Comparison of ENCODE assay signal across 1 cellular context in the genomic region with DNA sequence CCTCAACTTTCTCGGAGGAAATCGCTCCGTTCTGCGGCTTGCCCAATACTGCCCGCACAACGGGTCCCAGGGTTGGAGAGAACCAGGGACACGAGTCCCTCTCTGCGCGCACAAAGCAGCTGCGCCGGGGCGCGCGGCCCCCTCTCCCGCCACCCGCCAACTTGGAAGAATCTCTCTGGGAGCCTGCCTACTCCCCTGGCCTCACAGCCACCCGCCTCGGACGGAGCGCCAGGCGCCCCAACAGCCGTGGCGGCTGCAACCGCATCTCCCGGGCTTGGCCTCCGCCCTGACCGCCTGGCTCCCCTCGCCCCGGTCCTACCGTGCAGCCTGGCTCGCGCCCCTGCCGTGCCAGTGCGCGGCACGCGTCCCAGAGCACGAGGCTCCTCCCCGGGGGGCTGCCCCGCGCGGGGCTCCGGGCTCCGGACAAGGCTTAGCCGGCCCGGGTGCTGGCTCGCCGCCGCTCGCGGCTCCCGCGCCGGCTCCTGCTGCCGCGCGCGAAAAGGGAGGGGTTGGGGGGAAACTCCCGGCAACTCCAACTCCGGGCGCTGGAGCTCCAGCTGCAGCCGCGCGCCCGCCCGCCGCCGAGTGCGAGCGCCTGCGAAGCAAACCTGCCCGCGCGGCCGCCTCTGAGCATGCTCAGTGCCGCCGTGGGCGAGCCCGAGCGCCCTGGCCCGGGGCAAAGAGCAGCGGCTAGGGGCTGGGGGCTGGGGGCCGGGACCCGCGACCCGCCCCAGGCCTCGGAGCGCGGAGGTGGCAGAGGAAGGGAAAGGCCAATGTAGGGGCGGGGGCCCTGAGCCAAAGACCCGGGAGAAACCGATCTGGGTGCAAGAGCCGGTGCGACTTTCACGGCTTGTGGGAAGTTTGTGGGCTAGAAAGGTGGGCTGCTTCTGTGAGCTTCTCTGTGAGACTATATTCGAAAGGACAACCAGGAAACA.
TF ChIP-seq lines count a peak whose summit lies in the region.

TSS of gene STXBP6 (minus strand) at position 589 of the 935 bp plus-strand sequence. CDS start 75,329 bp downstream, outside the sequence.

TF ChIP-seq in HepG2, 621 proteins besides CTCF, POLR2A, EP300 and RAD21 (continued from another document and continues in another):
- TF ChIP-seq FUBP1 (CRISPR knock-in tag; IDR thresholded peaks at IDR 0.05; ENCODE audit: borderline replicate concordance) (0 out of 2 replicates have a peak, but pooled peaks have one; percentile 34), ZBTB38 (CRISPR knock-in tag; IDR thresholded peaks at IDR 0.05) (0 out of 2 replicates have a peak, but pooled peaks have one; percentile 51), ZNF563 (CRISPR knock-in tag; IDR thresholded peaks at IDR 0.05) (peak; percentile 99), ZNF83 (CRISPR knock-in tag; IDR thresholded peaks at IDR 0.05; ENCODE audit: borderline replicate concordance) (0 out of 2 replicates have a peak, but pooled peaks have one; percentile 57), GTF2F1 (IDR thresholded peaks at IDR 0.05; ENCODE audit: low read length) (no peak), NCOA1 (CRISPR knock-in tag; IDR thresholded peaks at IDR 0.05) (peak; percentile 78; the same call in 1 of the 2 replicates), ZNF616 (CRISPR knock-in tag; IDR thresholded peaks at IDR 0.05; ENCODE audit: low read depth) (peak; percentile 97), JUND (CRISPR knock-in tag; IDR thresholded peaks at IDR 0.05) (peak; percentile 46; the same call in 1 of the 2 replicates), ZSCAN9 (CRISPR knock-in tag; IDR thresholded peaks at IDR 0.05; ENCODE audit: borderline replicate concordance) (no peak; the same call in 1 of the 2 replicates), BRD4 (CRISPR knock-in tag; IDR thresholded peaks at IDR 0.05) (peak; percentile 32), RARG (CRISPR knock-in tag; IDR thresholded peaks at IDR 0.05; ENCODE audit: low read depth) (no peak), TMF1 (CRISPR knock-in tag; IDR thresholded peaks at IDR 0.05; ENCODE audit: low read depth) (peak; percentile 98), TEAD2 (CRISPR knock-in tag; IDR thresholded peaks at IDR 0.05) (peak; percentile 57), ARID2 (CRISPR knock-in tag; IDR thresholded peaks at IDR 0.05; ENCODE audit: borderline replicate concordance) (no peak), FOXK2 (IDR thresholded peaks at IDR 0.05) (no peak), ZNF703 (CRISPR knock-in tag; IDR thresholded peaks at IDR 0.05; ENCODE audit: borderline replicate concordance) (peak; percentile 96), ARHGAP35 (CRISPR knock-in tag; IDR thresholded peaks at IDR 0.05; ENCODE audit: borderline replicate concordance) (peak; percentile 69; the same call in 1 of the 2 replicates), SMAD1 (CRISPR knock-in tag; IDR thresholded peaks at IDR 0.05; ENCODE audit: borderline replicate concordance, low read depth) (no peak; the same call in 1 of the 2 replicates), MYPOP (CRISPR knock-in tag; IDR thresholded peaks at IDR 0.05) (peak; percentile 82; the same call in 1 of the 2 replicates), SP2 (CRISPR knock-in tag; IDR thresholded peaks at IDR 0.05) (no peak), ZNF788 (CRISPR knock-in tag; IDR thresholded peaks at IDR 0.05; ENCODE audit: borderline replicate concordance) (peak; percentile 84), ZNF280B (CRISPR knock-in tag; IDR thresholded peaks at IDR 0.05; ENCODE audit: borderline replicate concordance) (0 out of 2 replicates have a peak, but pooled peaks have one; percentile 33), BORCS8-MEF2B (CRISPR knock-in tag; IDR thresholded peaks at IDR 0.05) (peak; percentile 86), KLF15 (CRISPR knock-in tag; IDR thresholded peaks at IDR 0.05; ENCODE audit: borderline replicate concordance) (0 out of 2 replicates have a peak, but pooled peaks have one; percentile 48), PITX1 (CRISPR knock-in tag; IDR thresholded peaks at IDR 0.05) (peak; percentile 14; the same call in 1 of the 2 replicates), ATAD3A (CRISPR knock-in tag; IDR thresholded peaks at IDR 0.05) (peak; percentile 67; the same call in 1 of the 2 replicates), ZNF879 (CRISPR knock-in tag; IDR thresholded peaks at IDR 0.05) (peak; percentile 93; the same call in 1 of the 2 replicates), CC2D1A (CRISPR knock-in tag; IDR thresholded peaks at IDR 0.05) (no peak)
- TF ChIP-seq, protein P1, sequence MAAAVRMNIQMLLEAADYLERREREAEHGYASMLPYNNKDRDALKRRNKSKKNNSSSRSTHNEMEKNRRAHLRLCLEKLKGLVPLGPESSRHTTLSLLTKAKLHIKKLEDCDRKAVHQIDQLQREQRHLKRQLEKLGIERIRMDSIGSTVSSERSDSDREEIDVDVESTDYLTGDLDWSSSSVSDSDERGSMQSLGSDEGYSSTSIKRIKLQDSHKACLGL (CRISPR knock-in tag; IDR thresholded peaks at IDR 0.05) = peak; percentile 83; the same call in 1 of the 2 replicates
- TF ChIP-seq, protein P2, sequence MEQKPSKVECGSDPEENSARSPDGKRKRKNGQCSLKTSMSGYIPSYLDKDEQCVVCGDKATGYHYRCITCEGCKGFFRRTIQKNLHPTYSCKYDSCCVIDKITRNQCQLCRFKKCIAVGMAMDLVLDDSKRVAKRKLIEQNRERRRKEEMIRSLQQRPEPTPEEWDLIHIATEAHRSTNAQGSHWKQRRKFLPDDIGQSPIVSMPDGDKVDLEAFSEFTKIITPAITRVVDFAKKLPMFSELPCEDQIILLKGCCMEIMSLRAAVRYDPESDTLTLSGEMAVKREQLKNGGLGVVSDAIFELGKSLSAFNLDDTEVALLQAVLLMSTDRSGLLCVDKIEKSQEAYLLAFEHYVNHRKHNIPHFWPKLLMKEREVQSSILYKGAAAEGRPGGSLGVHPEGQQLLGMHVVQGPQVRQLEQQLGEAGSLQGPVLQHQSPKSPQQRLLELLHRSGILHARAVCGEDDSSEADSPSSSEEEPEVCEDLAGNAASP (CRISPR knock-in tag; IDR thresholded peaks at IDR 0.05; ENCODE audit: borderline replicate concordance) = peak; percentile 51; the same call in 1 of the 2 replicates
- TF ChIP-seq, protein P3, sequence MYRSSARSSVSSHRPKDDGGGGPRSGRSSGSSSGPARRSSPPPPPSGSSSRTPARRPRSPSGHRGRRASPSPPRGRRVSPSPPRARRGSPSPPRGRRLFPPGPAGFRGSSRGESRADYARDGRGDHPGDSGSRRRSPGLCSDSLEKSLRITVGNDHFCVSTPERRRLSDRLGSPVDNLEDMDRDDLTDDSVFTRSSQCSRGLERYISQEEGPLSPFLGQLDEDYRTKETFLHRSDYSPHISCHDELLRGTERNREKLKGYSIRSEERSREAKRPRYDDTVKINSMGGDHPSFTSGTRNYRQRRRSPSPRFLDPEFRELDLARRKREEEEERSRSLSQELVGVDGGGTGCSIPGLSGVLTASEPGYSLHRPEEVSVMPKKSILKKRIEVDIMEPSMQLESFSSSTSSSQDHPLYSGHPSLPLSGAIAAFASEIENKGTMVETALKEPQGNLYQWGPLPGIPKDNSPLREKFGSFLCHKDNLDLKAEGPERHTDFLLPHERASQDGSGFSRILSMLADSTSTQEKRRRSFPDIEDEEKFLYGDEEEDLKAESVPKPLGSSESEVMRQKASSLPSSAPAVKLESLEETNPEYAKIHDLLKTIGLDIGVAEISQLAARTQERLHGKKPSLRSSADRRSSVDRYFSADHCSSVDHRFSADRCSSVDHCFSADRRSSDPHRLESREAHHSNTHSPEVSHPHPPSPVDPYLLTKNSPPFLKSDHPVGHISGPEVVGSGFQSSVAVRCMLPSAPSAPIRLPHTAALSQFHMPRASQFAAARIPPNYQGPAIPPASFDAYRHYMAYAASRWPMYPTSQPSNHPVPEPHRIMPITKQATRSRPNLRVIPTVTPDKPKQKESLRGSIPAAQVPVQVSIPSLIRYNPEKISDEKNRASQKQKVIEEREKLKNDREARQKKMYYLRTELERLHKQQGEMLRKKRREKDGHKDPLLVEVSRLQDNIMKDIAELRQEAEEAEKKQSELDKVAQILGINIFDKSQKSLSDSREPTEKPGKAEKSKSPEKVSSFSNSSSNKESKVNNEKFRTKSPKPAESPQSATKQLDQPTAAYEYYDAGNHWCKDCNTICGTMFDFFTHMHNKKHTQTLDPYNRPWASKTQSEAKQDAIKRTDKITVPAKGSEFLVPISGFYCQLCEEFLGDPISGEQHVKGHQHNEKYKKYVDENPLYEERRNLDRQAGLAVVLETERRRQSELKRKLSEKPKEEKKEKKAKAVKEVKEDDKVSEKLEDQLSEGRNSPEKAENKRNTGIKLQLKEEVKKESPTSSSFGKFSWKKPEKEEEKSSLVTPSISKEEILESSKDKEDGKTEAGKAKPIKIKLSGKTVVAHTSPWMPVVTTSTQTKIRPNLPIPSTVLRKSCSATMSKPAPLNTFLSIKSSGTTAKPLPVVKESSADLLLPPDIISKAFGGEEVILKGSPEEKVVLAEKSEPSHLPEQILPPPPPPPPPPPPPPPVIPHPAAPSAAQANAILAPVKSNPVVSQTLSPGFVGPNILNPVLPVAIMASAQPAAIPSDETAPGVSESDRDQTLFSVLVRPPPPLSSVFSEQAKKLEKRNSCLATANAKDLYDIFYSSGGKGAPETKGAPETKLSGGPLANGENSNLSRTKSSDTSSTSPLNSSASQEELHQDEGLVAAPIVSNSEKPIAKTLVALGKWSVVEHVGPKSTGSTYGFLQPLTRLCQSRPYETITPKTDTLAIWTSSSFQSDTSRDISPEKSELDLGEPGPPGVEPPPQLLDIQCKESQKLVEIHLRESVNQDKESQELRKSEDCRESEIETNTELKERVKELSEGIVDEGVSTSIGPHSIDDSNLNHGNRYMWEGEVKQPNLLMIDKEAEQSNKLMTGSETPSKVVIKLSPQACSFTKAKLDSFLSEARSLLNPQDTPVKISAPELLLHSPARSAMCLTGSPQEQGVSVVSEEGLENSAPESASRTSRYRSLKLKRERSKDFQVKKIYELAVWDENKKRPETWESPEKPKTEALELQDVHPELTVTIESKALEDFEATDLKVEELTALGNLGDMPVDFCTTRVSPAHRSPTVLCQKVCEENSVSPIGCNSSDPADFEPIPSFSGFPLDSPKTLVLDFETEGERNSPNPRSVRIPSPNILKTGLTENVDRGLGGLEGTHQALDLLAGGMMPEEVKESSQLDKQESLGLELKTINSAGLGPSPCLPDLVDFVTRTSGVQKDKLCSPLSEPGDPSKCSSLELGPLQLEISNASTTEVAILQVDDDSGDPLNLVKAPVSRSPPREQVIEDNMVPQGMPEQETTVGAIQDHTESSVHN (CRISPR knock-in tag; IDR thresholded peaks at IDR 0.05) = peak; percentile 63; the same call in 1 of the 2 replicates
- TF ChIP-seq, protein P4, sequence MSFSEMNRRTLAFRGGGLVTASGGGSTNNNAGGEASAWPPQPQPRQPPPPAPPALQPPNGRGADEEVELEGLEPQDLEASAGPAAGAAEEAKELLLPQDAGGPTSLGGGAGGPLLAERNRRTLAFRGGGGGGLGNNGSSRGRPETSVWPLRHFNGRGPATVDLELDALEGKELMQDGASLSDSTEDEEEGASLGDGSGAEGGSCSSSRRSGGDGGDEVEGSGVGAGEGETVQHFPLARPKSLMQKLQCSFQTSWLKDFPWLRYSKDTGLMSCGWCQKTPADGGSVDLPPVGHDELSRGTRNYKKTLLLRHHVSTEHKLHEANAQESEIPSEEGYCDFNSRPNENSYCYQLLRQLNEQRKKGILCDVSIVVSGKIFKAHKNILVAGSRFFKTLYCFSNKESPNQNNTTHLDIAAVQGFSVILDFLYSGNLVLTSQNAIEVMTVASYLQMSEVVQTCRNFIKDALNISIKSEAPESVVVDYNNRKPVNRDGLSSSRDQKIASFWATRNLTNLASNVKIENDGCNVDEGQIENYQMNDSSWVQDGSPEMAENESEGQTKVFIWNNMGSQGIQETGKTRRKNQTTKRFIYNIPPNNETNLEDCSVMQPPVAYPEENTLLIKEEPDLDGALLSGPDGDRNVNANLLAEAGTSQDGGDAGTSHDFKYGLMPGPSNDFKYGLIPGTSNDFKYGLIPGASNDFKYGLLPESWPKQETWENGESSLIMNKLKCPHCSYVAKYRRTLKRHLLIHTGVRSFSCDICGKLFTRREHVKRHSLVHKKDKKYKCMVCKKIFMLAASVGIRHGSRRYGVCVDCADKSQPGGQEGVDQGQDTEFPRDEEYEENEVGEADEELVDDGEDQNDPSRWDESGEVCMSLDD (CRISPR knock-in tag; IDR thresholded peaks at IDR 0.05; ENCODE audit: borderline replicate concordance) = no peak; the same call in none of the 2 replicates
- TF ChIP-seq, protein P5, sequence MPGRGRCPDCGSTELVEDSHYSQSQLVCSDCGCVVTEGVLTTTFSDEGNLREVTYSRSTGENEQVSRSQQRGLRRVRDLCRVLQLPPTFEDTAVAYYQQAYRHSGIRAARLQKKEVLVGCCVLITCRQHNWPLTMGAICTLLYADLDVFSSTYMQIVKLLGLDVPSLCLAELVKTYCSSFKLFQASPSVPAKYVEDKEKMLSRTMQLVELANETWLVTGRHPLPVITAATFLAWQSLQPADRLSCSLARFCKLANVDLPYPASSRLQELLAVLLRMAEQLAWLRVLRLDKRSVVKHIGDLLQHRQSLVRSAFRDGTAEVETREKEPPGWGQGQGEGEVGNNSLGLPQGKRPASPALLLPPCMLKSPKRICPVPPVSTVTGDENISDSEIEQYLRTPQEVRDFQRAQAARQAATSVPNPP (CRISPR knock-in tag; IDR thresholded peaks at IDR 0.05) = peak; percentile 95
